1 cellular context compared by ENCODE assay signal in the genomic region with DNA sequence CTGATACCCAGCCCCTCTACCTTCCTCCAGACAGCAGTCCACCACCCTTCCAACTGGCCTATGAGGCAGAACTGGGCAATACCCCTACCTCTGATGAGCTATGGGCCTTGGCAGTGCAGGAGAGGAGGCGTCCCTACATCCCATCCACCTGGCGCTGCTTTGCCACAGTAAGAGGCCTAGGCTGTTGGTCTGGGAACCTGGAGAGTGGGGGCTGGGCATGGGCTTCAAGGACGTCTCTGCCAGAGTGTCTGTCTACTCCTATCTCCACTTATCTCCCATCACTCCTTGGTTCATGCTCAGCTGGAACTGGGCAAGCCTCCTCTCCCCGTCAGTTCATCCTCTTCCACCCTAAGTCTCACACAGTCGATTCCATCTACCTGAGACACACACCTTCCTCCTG.
TF ChIP-seq lines count a peak whose summit lies in the region.

No MANE protein-coding gene starts in this region.

TF ChIP-seq in A549, 52 proteins besides CTCF, POLR2A, EP300 and RAD21:
- no peak for TF ChIP-seq ZC3H11A (IDR thresholded peaks at IDR 0.05)
- no peak for TF ChIP-seq POLR2AphosphoS2 (conservative IDR thresholded peaks at IDR 0.05; ENCODE audit: low read length)
- TF ChIP-seq, protein P1, sequence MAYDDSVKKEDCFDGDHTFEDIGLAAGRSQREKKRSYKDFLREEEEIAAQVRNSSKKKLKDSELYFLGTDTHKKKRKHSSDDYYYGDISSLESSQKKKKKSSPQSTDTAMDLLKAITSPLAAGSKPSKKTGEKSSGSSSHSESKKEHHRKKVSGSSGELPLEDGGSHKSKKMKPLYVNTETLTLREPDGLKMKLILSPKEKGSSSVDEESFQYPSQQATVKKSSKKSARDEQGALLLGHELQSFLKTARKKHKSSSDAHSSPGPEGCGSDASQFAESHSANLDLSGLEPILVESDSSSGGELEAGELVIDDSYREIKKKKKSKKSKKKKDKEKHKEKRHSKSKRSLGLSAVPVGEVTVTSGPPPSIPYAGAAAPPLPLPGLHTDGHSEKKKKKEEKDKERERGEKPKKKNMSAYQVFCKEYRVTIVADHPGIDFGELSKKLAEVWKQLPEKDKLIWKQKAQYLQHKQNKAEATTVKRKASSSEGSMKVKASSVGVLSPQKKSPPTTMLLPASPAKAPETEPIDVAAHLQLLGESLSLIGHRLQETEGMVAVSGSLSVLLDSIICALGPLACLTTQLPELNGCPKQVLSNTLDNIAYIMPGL (CRISPR knock-in tag; IDR thresholded peaks at IDR 0.05; ENCODE audit: borderline replicate concordance), result no peak
- TF ChIP-seq, protein P2, sequence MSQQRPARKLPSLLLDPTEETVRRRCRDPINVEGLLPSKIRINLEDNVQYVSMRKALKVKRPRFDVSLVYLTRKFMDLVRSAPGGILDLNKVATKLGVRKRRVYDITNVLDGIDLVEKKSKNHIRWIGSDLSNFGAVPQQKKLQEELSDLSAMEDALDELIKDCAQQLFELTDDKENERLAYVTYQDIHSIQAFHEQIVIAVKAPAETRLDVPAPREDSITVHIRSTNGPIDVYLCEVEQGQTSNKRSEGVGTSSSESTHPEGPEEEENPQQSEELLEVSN (IDR thresholded peaks at IDR 0.05; ENCODE audit: borderline replicate concordance, low read depth), result no peak
- no peak for TF ChIP-seq HOXA7 (CRISPR knock-in tag; IDR thresholded peaks at IDR 0.05)
- no peak for TF ChIP-seq MYC (IDR thresholded peaks at IDR 0.05; ENCODE audit: borderline replicate concordance, low read length)
- TF ChIP-seq HEYL (CRISPR knock-in tag; IDR thresholded peaks at IDR 0.05), result no peak
- TF ChIP-seq GATA3 (IDR thresholded peaks at IDR 0.05; ENCODE audit: borderline replicate concordance), result no peak
- no peak for TF ChIP-seq EHMT2 (IDR thresholded peaks at IDR 0.05; ENCODE audit: low read depth)
- TF ChIP-seq, protein P3, sequence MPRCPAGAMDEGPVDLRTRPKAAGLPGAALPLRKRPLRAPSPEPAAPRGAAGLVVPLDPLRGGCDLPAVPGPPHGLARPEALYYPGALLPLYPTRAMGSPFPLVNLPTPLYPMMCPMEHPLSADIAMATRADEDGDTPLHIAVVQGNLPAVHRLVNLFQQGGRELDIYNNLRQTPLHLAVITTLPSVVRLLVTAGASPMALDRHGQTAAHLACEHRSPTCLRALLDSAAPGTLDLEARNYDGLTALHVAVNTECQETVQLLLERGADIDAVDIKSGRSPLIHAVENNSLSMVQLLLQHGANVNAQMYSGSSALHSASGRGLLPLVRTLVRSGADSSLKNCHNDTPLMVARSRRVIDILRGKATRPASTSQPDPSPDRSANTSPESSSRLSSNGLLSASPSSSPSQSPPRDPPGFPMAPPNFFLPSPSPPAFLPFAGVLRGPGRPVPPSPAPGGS (IDR thresholded peaks at IDR 0.05), result no peak
- no peak for TF ChIP-seq KDM5A (IDR thresholded peaks at IDR 0.05)
- no peak for TF ChIP-seq RCOR1 (IDR thresholded peaks at IDR 0.05; ENCODE audit: low read depth, low read length)
- TF ChIP-seq MAFK (IDR thresholded peaks at IDR 0.05; ENCODE audit: partially characterized antibody), result no peak
- TF ChIP-seq, protein P4, sequence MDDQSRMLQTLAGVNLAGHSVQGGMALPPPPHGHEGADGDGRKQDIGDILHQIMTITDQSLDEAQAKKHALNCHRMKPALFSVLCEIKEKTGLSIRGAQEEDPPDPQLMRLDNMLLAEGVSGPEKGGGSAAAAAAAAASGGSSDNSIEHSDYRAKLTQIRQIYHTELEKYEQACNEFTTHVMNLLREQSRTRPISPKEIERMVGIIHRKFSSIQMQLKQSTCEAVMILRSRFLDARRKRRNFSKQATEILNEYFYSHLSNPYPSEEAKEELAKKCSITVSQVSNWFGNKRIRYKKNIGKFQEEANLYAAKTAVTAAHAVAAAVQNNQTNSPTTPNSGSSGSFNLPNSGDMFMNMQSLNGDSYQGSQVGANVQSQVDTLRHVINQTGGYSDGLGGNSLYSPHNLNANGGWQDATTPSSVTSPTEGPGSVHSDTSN (IDR thresholded peaks at IDR 0.05), result no peak
- no peak for TF ChIP-seq MAZ (IDR thresholded peaks at IDR 0.05; ENCODE audit: borderline replicate concordance, low read depth, low read length)
- TF ChIP-seq, protein P5, sequence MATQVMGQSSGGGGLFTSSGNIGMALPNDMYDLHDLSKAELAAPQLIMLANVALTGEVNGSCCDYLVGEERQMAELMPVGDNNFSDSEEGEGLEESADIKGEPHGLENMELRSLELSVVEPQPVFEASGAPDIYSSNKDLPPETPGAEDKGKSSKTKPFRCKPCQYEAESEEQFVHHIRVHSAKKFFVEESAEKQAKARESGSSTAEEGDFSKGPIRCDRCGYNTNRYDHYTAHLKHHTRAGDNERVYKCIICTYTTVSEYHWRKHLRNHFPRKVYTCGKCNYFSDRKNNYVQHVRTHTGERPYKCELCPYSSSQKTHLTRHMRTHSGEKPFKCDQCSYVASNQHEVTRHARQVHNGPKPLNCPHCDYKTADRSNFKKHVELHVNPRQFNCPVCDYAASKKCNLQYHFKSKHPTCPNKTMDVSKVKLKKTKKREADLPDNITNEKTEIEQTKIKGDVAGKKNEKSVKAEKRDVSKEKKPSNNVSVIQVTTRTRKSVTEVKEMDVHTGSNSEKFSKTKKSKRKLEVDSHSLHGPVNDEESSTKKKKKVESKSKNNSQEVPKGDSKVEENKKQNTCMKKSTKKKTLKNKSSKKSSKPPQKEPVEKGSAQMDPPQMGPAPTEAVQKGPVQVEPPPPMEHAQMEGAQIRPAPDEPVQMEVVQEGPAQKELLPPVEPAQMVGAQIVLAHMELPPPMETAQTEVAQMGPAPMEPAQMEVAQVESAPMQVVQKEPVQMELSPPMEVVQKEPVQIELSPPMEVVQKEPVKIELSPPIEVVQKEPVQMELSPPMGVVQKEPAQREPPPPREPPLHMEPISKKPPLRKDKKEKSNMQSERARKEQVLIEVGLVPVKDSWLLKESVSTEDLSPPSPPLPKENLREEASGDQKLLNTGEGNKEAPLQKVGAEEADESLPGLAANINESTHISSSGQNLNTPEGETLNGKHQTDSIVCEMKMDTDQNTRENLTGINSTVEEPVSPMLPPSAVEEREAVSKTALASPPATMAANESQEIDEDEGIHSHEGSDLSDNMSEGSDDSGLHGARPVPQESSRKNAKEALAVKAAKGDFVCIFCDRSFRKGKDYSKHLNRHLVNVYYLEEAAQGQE (IDR thresholded peaks at IDR 0.05), result no peak
- TF ChIP-seq CEBPB (IDR thresholded peaks at IDR 0.05), result no peak
- no peak for TF ChIP-seq HOXB5 (CRISPR knock-in tag; IDR thresholded peaks at IDR 0.05)
TF ChIP-seq in A549: peak in this region for 0.
